8 cellular contexts compared by ENCODE assay signal in genomic region chr15:65824031-65824743, GRCh38. TPM values are rescaled to one million over a fixed set of nuclear protein-coding genes. Genes with fewer than 3 reads are reported as not detected.
DNase-seq lines count a peak whose midpoint lies in the region; ATAC-seq, FAIRE-seq and TF ChIP-seq lines count a peak whose summit lies in the region.

No MANE protein-coding gene starts in this region.

- in situ Hi-C loops in SK-MEL-5 (cut with HindIII; ENCODE audit: low pct_unique_long_range_greater_than_20kb, low sequenced_read_pairs): no loop called here

- peaks cover 75% of the 10 kb centered on the region for H3K4me1 Mint-ChIP-seq in stimulated activated naive CD8-positive, alpha-beta T cell treated with anti-CD3 and anti-CD28 coated beads, Interleukin-15, amount 100 ng/mL, for 72 hours

- FAIRE-seq in G401.6 (lab: Jason Lieb, UNC): peak; percentile 81

- H3K27me3 Mint-ChIP-seq in stimulated activated naive CD8-positive, alpha-beta T cell treated with anti-CD3 and anti-CD28 coated beads, Interleukin-15, amount 100 ng/mL, for 72 hours: no peaks in the 10 kb centered on the region

- no peak overlapping the region for H3K4me3 Mint-ChIP-seq in stimulated activated naive CD8-positive, alpha-beta T cell treated with anti-CD3 and anti-CD28 coated beads, Interleukin-15, amount 100 ng/mL, for 72 hours

- TF ChIP-seq CTCF in mucosa of descending colon (IDR thresholded peaks at IDR 0.05): peak; percentile 39

- H3K4me1 ChIP-seq in mucosa of descending colon (ENCODE audit: low read depth): no peaks in the 10 kb centered on the region

- H3K4me3 ChIP-seq in mucosa of descending colon: no peak overlapping the region

- no peak overlapping the region for H3K27ac Mint-ChIP-seq in stimulated activated naive CD8-positive, alpha-beta T cell treated with anti-CD3 and anti-CD28 coated beads, Interleukin-15, amount 100 ng/mL, for 72 hours

- ATAC-seq in mucosa of descending colon: peak; percentile 88
- no peak for ATAC-seq in GM18907 (IDR thresholded peaks at IDR 0.05; ENCODE audit: unreplicated experiment)
- ATAC-seq in stimulated activated naive CD8-positive, alpha-beta T cell treated with anti-CD3 and anti-CD28 coated beads, Interleukin-15, amount 100 ng/mL, for 72 hours: no peak

- intact Hi-C loops in mucosa of descending colon (cut with DNase I, micrococcal nuclease): no loop called here

- no peaks in the 10 kb centered on the region for H3K9me3 Mint-ChIP-seq in stimulated activated naive CD8-positive, alpha-beta T cell treated with anti-CD3 and anti-CD28 coated beads, Interleukin-15, amount 100 ng/mL, for 72 hours

- no peak for TF ChIP-seq POLR2A in erythroblast (IDR thresholded peaks at IDR 0.05; ENCODE audit: low read length)

- DNase-seq in Kasumi-1 (lab: John Stamatoyannopoulos, UW): peak; percentile 78 to 82
- DNase-seq in SK-MEL-5 (ENCODE audit: low read depth, low spot score): peak; percentile 88
- DNase-seq in erythroblast (lab: John Stamatoyannopoulos, UW): peak; percentile 80 to 86
- DNase-seq in mucosa of descending colon: peak in 1 of 3 donors; percentile 78
- DNase-seq in amniotic stem cell (lab: John Stamatoyannopoulos, UW): no peak
- DNase-seq in stimulated activated naive CD8-positive, alpha-beta T cell treated with anti-CD3 and anti-CD28 coated beads, Interleukin-15, amount 100 ng/mL, for 72 hours: no peak

- H3K36me3 ChIP-seq in mucosa of descending colon (ENCODE audit: low read depth): no peaks in the 10 kb centered on the region

- no peaks in the 10 kb centered on the region for H3K9me3 ChIP-seq in mucosa of descending colon

RNA-seq across cellular contexts. Expression of gene DENND4A, which starts 32.1 kb away (rescaled TPM):
- 10.4 and 13.0 TPM in 2 replicates for total RNA-seq in SK-MEL-5 (2014; rRNA removed; shearing (Covaris generic))
- 6.2 and 8.0 TPM in 2 replicates for polyA plus RNA-seq in SK-MEL-5 (2015; cell fraction: cytosol; rRNA removed)
- 10.2 and 11.8 TPM in 2 replicates for polyA plus RNA-seq in SK-MEL-5 (2015; cell fraction: nucleus; rRNA removed)
- total RNA-seq in mucosa of descending colon: 10 to 100 TPM; 20.3 to 34.7 (median 20.7) TPM

RNA-seq across cellular contexts. Expression of gene RAB11A, which starts 45.1 kb away (rescaled TPM):
- 283 TPM in 2 replicates for total RNA-seq in SK-MEL-5 (2014; rRNA removed; shearing (Covaris generic))
- polyA plus RNA-seq in SK-MEL-5 (2015; cell fraction: cytosol; rRNA removed): 262 and 312 TPM in 2 replicates
- polyA plus RNA-seq in SK-MEL-5 (2015; cell fraction: nucleus; rRNA removed): 42.8 and 62.8 TPM in 2 replicates
- total RNA-seq in mucosa of descending colon: 100 to 1,000 TPM; 214 to 330 (median 320) TPM

Comparison
In these comparisons a context has a peak if more than half of its experiments do, and no peak if none do; other contexts are left out.
1. DNase-seq: peak in Kasumi-1 (2 of 2), SK-MEL-5 (single experiment) and erythroblast (2 of 2); none in amniotic stem cell (single experiment) and stimulated activated naive CD8-positive, alpha-beta T cell treated with anti-CD3 and anti-CD28 coated beads, Interleukin-15, amount 100 ng/mL, for 72 hours (0 of 2).